Comparison of ENCODE assay signal across 29 cellular contexts in the genomic region with DNA sequence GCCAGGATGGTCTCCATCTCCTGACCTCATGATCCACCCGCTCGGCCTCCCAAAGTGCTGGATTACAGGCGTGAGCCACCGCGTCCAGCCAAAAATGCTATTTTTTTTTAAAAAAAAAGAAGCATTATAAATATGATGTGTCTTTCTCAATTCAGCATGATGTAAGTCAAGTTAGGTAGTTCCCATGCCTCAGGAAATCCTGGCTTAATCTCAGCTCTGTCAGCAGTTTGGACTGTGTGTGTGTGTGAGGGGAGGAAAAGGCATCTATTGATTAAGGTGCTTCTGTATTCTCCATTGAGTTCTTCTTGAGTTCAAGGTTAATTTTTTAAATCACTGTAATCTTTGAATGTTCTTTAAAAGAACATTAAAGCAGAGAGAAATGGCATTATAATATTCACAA.
"Had no signal": no experiment of that assay in that cellular context is flagged by ENCODE, and none has a peak within 500 bp of the region (broad histone marks: within the 10 kb centered on the region; RNA-seq: fewer than 3 reads in every experiment).

No MANE protein-coding gene starts in this region.

- DNase-seq: activated B cell treated with CpG ODN at 0.5 μM for 24 hours; activated CD4-positive, alpha-beta memory T cell treated with anti-CD3 and anti-CD28 coated beads, Interleukin-2, amount 10 ng/mL, durations not matched to agents 7 days and 5 days; activated CD4-positive, alpha-beta T cell treated with anti-CD3 and anti-CD28 coated beads for 4 hours; activated CD4-positive, alpha-beta T cell treated with anti-CD3 and anti-CD28 coated beads, Interleukin-2, amount 10 ng/mL, durations not matched to agents 7 days and 5 days; activated CD4-positive, alpha-beta T cell treated with anti-CD3 and anti-CD28 coated beads, Interleukin-2, amount 50 U/mL, for 48 hours; activated CD4-positive, CD25-positive, alpha-beta regulatory T cell treated with anti-CD3 and anti-CD28 coated beads, Interleukin-2, amount 50 U/mL, for 72 hours; activated CD8-positive, alpha-beta memory T cell treated with anti-CD3 and anti-CD28 coated beads for 24 hours; activated CD8-positive, alpha-beta memory T cell treated with anti-CD3 and anti-CD28 coated beads, Interleukin-2, amount 10 ng/mL, durations not matched to agents 7 days and 5 days; activated CD8-positive, alpha-beta memory T cell treated with anti-CD3 and anti-CD28 coated beads, Interleukin-2, amount 50 U/mL, for 48 hours; activated CD8-positive, alpha-beta T cell treated with anti-CD3 and anti-CD28 coated beads, Interleukin-2, amount 10 ng/mL, durations not matched to agents 7 days and 5 days; activated effector memory CD4-positive, alpha-beta T cell treated with Interleukin-2 at 50 U/mL for 16 hours; activated gamma-delta T cell; activated naive CD4-positive, alpha-beta T cell treated with anti-CD3 and anti-CD28 coated beads, Interleukin-2, amount 10 ng/mL, durations not matched to agents 7 days and 5 days; activated naive CD4-positive, alpha-beta T cell treated with Interleukin-2 at 50 U/mL for 16 hours; activated naive CD8-positive, alpha-beta T cell treated with anti-CD3 and anti-CD28 coated beads, Interleukin-2, amount 10 ng/mL, durations not matched to agents 7 days and 5 days; activated naive CD8-positive, alpha-beta T cell treated with anti-CD3 and anti-CD28 coated beads, Interleukin-2, amount 50 U/mL, for 24 hours; activated T-cell treated with anti-CD3 and anti-CD28 coated beads, Interleukin-2, amount 50 U/mL, for 24 hours; activated T-cell treated with anti-CD3 and anti-CD28 coated beads, Interleukin-2, amount 50 U/mL, for 48 hours; amniotic stem cell; aorta; body of pancreas; brain microvascular endothelial cell; caudate nucleus; cerebellar nuclear complex; T-helper 1 cell; T-helper 2 cell; T-helper 9 cell had no signal

- H3K4me3 ChIP-seq: body of pancreas, breast epithelium, cardiac muscle cell had no signal
